ENCODE assay signal across 20 cellular contexts in genomic region chr3:150453353-150453752, GRCh38. TPM values are rescaled to one million over a fixed set of nuclear protein-coding genes. Genes with fewer than 3 reads are reported as not detected.
DNase-seq lines count a peak whose midpoint lies in the region; ATAC-seq, FAIRE-seq and TF ChIP-seq lines count a peak whose summit lies in the region.
"Had no signal": no experiment of that assay in that cellular context is flagged by ENCODE, and none has a peak within 500 bp of the region (broad histone marks: within the 10 kb centered on the region; RNA-seq: fewer than 3 reads in every experiment).

No MANE protein-coding gene starts in this region.

- DNase-seq in GM19239 (ENCODE audit: insufficient read length, low spot score): no peak
- DNase-seq in NCI-H748 (lab: John Stamatoyannopoulos, UW; ENCODE audit: unreplicated experiment): peak; percentile 75
- DNase-seq in colonic mucosa: peak; percentile 44
- no peak for DNase-seq in type B pancreatic cell (ENCODE audit: extremely low spot score, unreplicated experiment)
- no peak for DNase-seq in CD8-positive, alpha-beta memory T cell
- no peak for DNase-seq in tibial artery
- DNase-seq: 8988T; ACHN; C1 segment of cervical spinal cord; Caco-2; CD4-positive, alpha-beta memory T cell; DMS153; DND-41; GM23248; H9 had no signal

- H3K27me3 ChIP-seq in colonic mucosa (no peaks in the 10 kb centered on the region), tibial artery (no peaks in the 10 kb centered on the region)
- no peaks in the 10 kb centered on the region for H3K27me3 ChIP-seq in CD8-positive, alpha-beta memory T cell (ENCODE audit: insufficient read depth, low read length, poor library complexity, severe bottlenecking)

- ATAC-seq in HG02981 (IDR thresholded peaks at IDR 0.05; ENCODE audit: unreplicated experiment): no peak
- ATAC-seq: A549, HCT116 had no signal

- no peaks in the 10 kb centered on the region for H3K9me3 ChIP-seq in colonic mucosa
- H3K9me3 ChIP-seq in CD8-positive, alpha-beta memory T cell (ENCODE audit: low read length): no peaks in the 10 kb centered on the region
- H3K9me3 ChIP-seq in tibial artery: no peaks in the 10 kb centered on the region
- H3K9me3 ChIP-seq: A549, Caco-2 had no signal

- H3K36me3 ChIP-seq in colonic mucosa (no peaks in the 10 kb centered on the region), tibial artery (peaks cover under 1 to 11% (median 1%) of the 10 kb centered on the region in 3 donors)
- H3K36me3 ChIP-seq in CD8-positive, alpha-beta memory T cell (ENCODE audit: insufficient read depth, low read length): peaks cover 2% of the 10 kb centered on the region

- TF ChIP-seq CTCF in colonic mucosa (IDR thresholded peaks at IDR 0.05) (no peak), type B pancreatic cell (conservative IDR thresholded peaks at IDR 0.05) (no peak), tibial artery (IDR thresholded peaks at IDR 0.05) (no peak)

- H3K9me3 Mint-ChIP-seq in type B pancreatic cell: no peaks in the 10 kb centered on the region
- H3K9me3 Mint-ChIP-seq in CD8-positive, alpha-beta memory T cell: no peaks in the 10 kb centered on the region
- H3K9me3 Mint-ChIP-seq: CD4-positive, alpha-beta memory T cell; H9 had no signal

- H3K36me3 Mint-ChIP-seq in type B pancreatic cell: peaks cover 20% of the 10 kb centered on the region
- peaks cover 0 to 17% (median 3%) of the 10 kb centered on the region in 3 donors for H3K36me3 Mint-ChIP-seq in CD8-positive, alpha-beta memory T cell

- no peak overlapping the region for H3K9ac ChIP-seq in colonic mucosa (ENCODE audit: low read depth in 2 of 2, low read length in 2 of 2)
- H3K9ac ChIP-seq: GM23248 had no signal

- intact Hi-C loops in colonic mucosa (cut with DNase I) (no loop called here), tibial artery (cut with DNase I; ENCODE audit: low total_unique reads) (no loop called here)

- no peaks in the 10 kb centered on the region for H3K4me1 ChIP-seq in colonic mucosa
- H3K4me1 ChIP-seq in CD8-positive, alpha-beta memory T cell (ENCODE audit: insufficient read depth, low read length): no peaks in the 10 kb centered on the region
- peaks cover 0 to 61% (median 3%) of the 10 kb centered on the region in 4 donors for H3K4me1 ChIP-seq in tibial artery

- no peaks in the 10 kb centered on the region for H3K27me3 Mint-ChIP-seq in type B pancreatic cell
- no peaks in the 10 kb centered on the region for H3K27me3 Mint-ChIP-seq in CD8-positive, alpha-beta memory T cell
- H3K27me3 Mint-ChIP-seq: CD4-positive, alpha-beta memory T cell had no signal

- CTCF ChIA-PET in CD8-positive, alpha-beta memory T cell (lab: Charles Lee): no interaction called here

- H3K27ac ChIP-seq in colonic mucosa (no peak overlapping the region), tibial artery (no peak overlapping the region)
- H3K27ac ChIP-seq in CD8-positive, alpha-beta memory T cell (ENCODE audit: low read depth, low read length): no peak overlapping the region
- H3K27ac ChIP-seq: A549, GM23248 had no signal

- peaks cover 25% of the 10 kb centered on the region for H3K4me1 Mint-ChIP-seq in type B pancreatic cell (ENCODE audit: unreplicated experiment)
- H3K4me1 Mint-ChIP-seq in CD8-positive, alpha-beta memory T cell: peaks cover 16 to 52% (median 45%) of the 10 kb centered on the region in 3 donors

- peak; percentile 44 for FAIRE-seq in GM19239 (lab: Jason Lieb, UNC)
- FAIRE-seq: GM12892, H1 had no signal

- peak overlapping the region; percentile 42 for H3K27ac Mint-ChIP-seq in type B pancreatic cell
- H3K27ac Mint-ChIP-seq in CD8-positive, alpha-beta memory T cell: no peak overlapping the region
- H3K27ac Mint-ChIP-seq: CD4-positive, alpha-beta memory T cell; H9 had no signal

- POLR2A ChIA-PET in CD8-positive, alpha-beta memory T cell (lab: Charles Lee): no interaction called here

- H3K4me3 Mint-ChIP-seq in type B pancreatic cell: no peak overlapping the region
- H3K4me3 Mint-ChIP-seq in CD8-positive, alpha-beta memory T cell: no peak overlapping the region
- H3K4me3 Mint-ChIP-seq: CD4-positive, alpha-beta memory T cell; H9 had no signal

- H3K4me3 ChIP-seq in colonic mucosa (no peak overlapping the region), tibial artery (no peak overlapping the region)
- H3K4me3 ChIP-seq in CD8-positive, alpha-beta memory T cell (ENCODE audit: low read length): no peak overlapping the region
- H3K4me3 ChIP-seq: A549, GM23248 had no signal

RNA-seq across cellular contexts. Expression of gene TSC22D2, which starts 45.3 kb away (rescaled TPM):
- total RNA-seq in colonic mucosa (10 to 100 TPM; 16.7 to 31.7 TPM), type B pancreatic cell (ENCODE audit: low replicate concordance) (64.4 and 106 TPM in 2 replicates)
- total RNA-seq in CD8-positive, alpha-beta memory T cell: 10 to 100 TPM; 20.9 to 22.3 TPM
- polyA plus RNA-seq in CD8-positive, alpha-beta memory T cell: 11.9 TPM

Comparison
In these comparisons a context has a peak if more than half of its experiments do, and no peak if none do; other contexts are left out.
1. DNase-seq: peak in NCI-H748 (single experiment) and colonic mucosa (single experiment); none in GM19239 (single experiment), type B pancreatic cell (single experiment), CD8-positive, alpha-beta memory T cell (0 of 5) and tibial artery (0 of 2).